In the genomic region with DNA sequence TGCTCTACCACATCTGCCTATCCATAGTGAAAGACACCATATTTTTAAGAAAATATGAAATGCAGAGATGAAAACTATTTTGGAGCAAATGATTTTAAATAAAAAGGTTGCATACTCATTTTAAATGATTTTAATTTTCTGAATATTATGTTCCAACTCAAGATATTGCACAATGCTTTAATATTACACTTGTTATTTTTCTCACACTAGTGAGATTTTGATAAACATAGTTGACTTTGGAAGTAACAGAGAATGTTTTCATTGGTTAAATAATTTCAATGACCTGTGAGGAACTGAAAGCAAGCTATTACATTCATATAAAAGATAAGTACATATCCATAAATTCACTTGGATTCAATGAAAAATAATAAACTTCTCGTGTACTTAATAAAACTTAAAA, we compare ENCODE assay signal across 19 cellular contexts.
"Had no signal": no experiment of that assay in that cellular context is flagged by ENCODE, and none has a peak within 500 bp of the region (broad histone marks: within the 10 kb centered on the region; RNA-seq: fewer than 3 reads in every experiment).

No MANE protein-coding gene starts in this region.

- H3K36me3 ChIP-seq: esophagus squamous epithelium, neutrophil, right lobe of liver, upper lobe of left lung, uterus had no signal

- ATAC-seq: effector memory CD8-positive, alpha-beta T cell; naive thymus-derived CD4-positive, alpha-beta T cell; right lobe of liver; stimulated activated naive B cell treated with anti-CD40 and anti-IgM and Interleukin-4, amounts not matched to agents 10 μg/mL and 1 μg/mL and 100 μg/mL, for 72 hours; stimulated activated naive CD8-positive, alpha-beta T cell treated with anti-CD3 and anti-CD28 coated beads, Interleukin-15, amount 100 ng/mL, for 72 hours had no signal

- H3K4me1 ChIP-seq: right lobe of liver, uterus had no signal

- H3K4me3 ChIP-seq: esophagus squamous epithelium, right lobe of liver, spleen, upper lobe of left lung, uterus had no signal

- H3K27ac ChIP-seq: neutrophil, right lobe of liver, spleen, upper lobe of left lung, uterus had no signal

- DNase-seq: effector memory CD8-positive, alpha-beta T cell; esophagus squamous epithelium; foreskin fibroblast; hypothalamus; islet precursor cell; left ventricle myocardium superior; mesendoderm; naive thymus-derived CD4-positive, alpha-beta T cell; nephron progenitor cell; right lobe of liver; spleen; stimulated activated CD4-positive, alpha-beta T cell treated with anti-CD3 and anti-CD28 coated beads, Interleukin-15, amount 100 ng/mL, for 24 hours; stimulated activated CD4-positive, alpha-beta T cell treated with anti-CD3 and anti-CD28 coated beads, Interleukin-1b, Interleukin-23, amount 100 ng/mL, for 48 hours; stimulated activated CD4-positive, alpha-beta T cell treated with anti-CD3 and anti-CD28 coated beads, Interleukin-4, amount 100 ng/mL, for 24 hours; stimulated activated naive B cell treated with anti-CD40 and anti-IgM and Interleukin-4, amounts not matched to agents 10 μg/mL and 1 μg/mL and 100 μg/mL, for 72 hours; stimulated activated naive CD8-positive, alpha-beta T cell treated with anti-CD3 and anti-CD28 coated beads, Interleukin-15, amount 100 ng/mL, for 72 hours; upper lobe of left lung; uterus had no signal

- H3K9me3 ChIP-seq: esophagus squamous epithelium, neutrophil, right lobe of liver, spleen, upper lobe of left lung, uterus had no signal

- H3K27me3 ChIP-seq: esophagus squamous epithelium, neutrophil, right lobe of liver, spleen, upper lobe of left lung, uterus had no signal
